ENCODE assay signal across 12 cellular contexts in the genomic region with DNA sequence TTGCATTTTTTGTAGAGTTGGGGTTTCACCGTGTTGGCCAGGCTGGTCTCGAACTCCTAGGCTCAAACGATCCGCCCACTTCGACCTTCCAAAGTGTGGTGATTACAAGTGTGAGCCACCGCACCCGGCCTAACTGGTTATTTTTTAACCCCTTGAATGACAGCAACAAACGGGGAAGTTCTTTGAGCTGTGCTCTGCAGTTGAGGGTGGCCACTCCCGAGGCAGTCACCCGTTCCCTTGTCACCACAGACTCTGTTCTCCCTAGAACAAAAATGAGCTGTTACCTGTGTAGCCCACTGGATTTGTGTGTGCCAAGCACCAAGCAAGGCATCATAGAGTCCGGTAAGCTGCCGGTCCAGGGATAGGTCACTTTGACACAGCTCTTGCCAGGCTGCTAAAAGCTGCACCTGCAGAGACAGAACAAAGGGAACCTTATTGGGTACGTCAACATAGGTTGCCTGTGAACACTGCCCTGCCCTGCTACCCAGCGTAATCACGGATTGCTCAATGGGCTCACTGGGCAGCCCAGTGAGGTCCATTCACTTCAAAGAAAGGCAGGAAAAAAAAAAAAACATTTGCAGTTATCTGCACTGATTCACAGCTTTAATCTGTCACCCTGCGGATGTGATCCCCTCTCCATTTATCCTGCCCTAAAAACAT. TPM values are rescaled to one million over a fixed set of nuclear protein-coding genes. Genes with fewer than 3 reads are reported as not detected.
DNase-seq lines count a peak whose midpoint lies in the region; ATAC-seq and TF ChIP-seq lines count a peak whose summit lies in the region.
"Had no signal": no experiment of that assay in that cellular context is flagged by ENCODE, and none has a peak within 500 bp of the region (broad histone marks: within the 10 kb centered on the region; RNA-seq: fewer than 3 reads in every experiment).

No MANE protein-coding gene starts in this region.

- H3K4me3 ChIP-seq in lower lobe of right lung: no peak overlapping the region
- no peak overlapping the region for H3K4me3 ChIP-seq in vagina
- H3K4me3 ChIP-seq: HAP-1 had no signal

- DNase-seq in NCI-H2196 (lab: John Stamatoyannopoulos, UW; ENCODE audit: unreplicated experiment) (peak; percentile 12), NCI-H2196 treated with DMSO at 0.1 percent for 48 hours (lab: John Stamatoyannopoulos, UW; ENCODE audit: unreplicated experiment) (no peak), T-helper 17 cell (no peak), lower lobe of right lung (peak; percentile 53), vagina (ENCODE audit: extremely low spot score in 2 of 2) (no peak), HFFc6 (no peak)
- no peak for DNase-seq in activated naive CD8-positive, alpha-beta T cell treated with anti-CD3 and anti-CD28 coated beads, Interleukin-2, amount 50 U/mL, for 24 hours

- intact Hi-C loops in lower lobe of right lung (cut with DNase I) (no loop called here), vagina (cut with DNase I) (loop anchor here (5.0 to 10.0 kb wide), 2 partner anchors 136 to 539 kb away; no protein-coding TSS in a partner anchor)

- peaks cover 18% of the 10 kb centered on the region for H3K4me1 ChIP-seq in lower lobe of right lung
- peaks cover 8% of the 10 kb centered on the region for H3K4me1 ChIP-seq in vagina
- H3K4me1 ChIP-seq: Caco-2, HAP-1 had no signal

- no peaks in the 10 kb centered on the region for H3K36me3 Mint-ChIP-seq in T-helper 17 cell (ENCODE audit: low read depth)
- H3K36me3 Mint-ChIP-seq in HFFc6 (ENCODE audit: low read depth): peaks cover 6% of the 10 kb centered on the region; the same call in 1 of the 2 replicates
- peaks cover 21% of the 10 kb centered on the region for H3K36me3 Mint-ChIP-seq in activated naive CD8-positive, alpha-beta T cell treated with anti-CD3 and anti-CD28 coated beads, Interleukin-2, amount 50 U/mL, for 24 hours (ENCODE audit: low read depth)

- TF ChIP-seq CTCF in lower lobe of right lung (IDR thresholded peaks at IDR 0.05) (no peak), vagina (IDR thresholded peaks at IDR 0.05) (no peak), HFFc6 (IDR thresholded peaks at IDR 0.05) (no peak)

- peaks cover 55% of the 10 kb centered on the region for H3K36me3 ChIP-seq in lower lobe of right lung
- peaks cover 0 to 28% of the 10 kb centered on the region in 2 donors for H3K36me3 ChIP-seq in vagina
- H3K36me3 ChIP-seq: HAP-1 had no signal

- H3K4me1 Mint-ChIP-seq in T-helper 17 cell (peaks cover 5% of the 10 kb centered on the region), HFFc6 (ENCODE audit: low read depth) (no peaks in the 10 kb centered on the region)
- no peaks in the 10 kb centered on the region for H3K4me1 Mint-ChIP-seq in activated naive CD8-positive, alpha-beta T cell treated with anti-CD3 and anti-CD28 coated beads, Interleukin-2, amount 50 U/mL, for 24 hours

- H3K9me3 Mint-ChIP-seq in HFFc6: no peaks in the 10 kb centered on the region
- no peaks in the 10 kb centered on the region for H3K9me3 Mint-ChIP-seq in activated naive CD8-positive, alpha-beta T cell treated with anti-CD3 and anti-CD28 coated beads, Interleukin-2, amount 50 U/mL, for 24 hours
- H3K9me3 Mint-ChIP-seq: IgD-negative memory B cell had no signal

- H3K27me3 Mint-ChIP-seq in T-helper 17 cell (no peaks in the 10 kb centered on the region), HFFc6 (ENCODE audit: insufficient read depth) (no peaks in the 10 kb centered on the region)
- no peaks in the 10 kb centered on the region for H3K27me3 Mint-ChIP-seq in activated naive CD8-positive, alpha-beta T cell treated with anti-CD3 and anti-CD28 coated beads, Interleukin-2, amount 50 U/mL, for 24 hours
- H3K27me3 Mint-ChIP-seq: IgD-negative memory B cell had no signal

- H3K27ac ChIP-seq in lower lobe of right lung (no peak overlapping the region), vagina (peak overlapping the region; percentile 58)
- H3K27ac ChIP-seq: C4-2B had no signal

- no peak for ATAC-seq in T-helper 17 cell
- ATAC-seq in lower lobe of right lung: peak; percentile 4 to 63
- no peak for ATAC-seq in activated naive CD8-positive, alpha-beta T cell treated with anti-CD3 and anti-CD28 coated beads, Interleukin-2, amount 50 U/mL, for 24 hours
- no peak for ATAC-seq in HG03108 (IDR thresholded peaks at IDR 0.05; ENCODE audit: unreplicated experiment)

- H3K27me3 ChIP-seq in lower lobe of right lung (ENCODE audit: low read depth): no peaks in the 10 kb centered on the region
- H3K27me3 ChIP-seq in vagina: no peaks in the 10 kb centered on the region

- H3K27ac Mint-ChIP-seq in T-helper 17 cell (no peak overlapping the region), HFFc6 (no peak overlapping the region)
- no peak overlapping the region for H3K27ac Mint-ChIP-seq in activated naive CD8-positive, alpha-beta T cell treated with anti-CD3 and anti-CD28 coated beads, Interleukin-2, amount 50 U/mL, for 24 hours

- H3K9me3 ChIP-seq in T-helper 17 cell (ENCODE audit: control insufficient read depth, low read length, poor library complexity, severe bottlenecking) (no peaks in the 10 kb centered on the region), lower lobe of right lung (no peaks in the 10 kb centered on the region), vagina (no peaks in the 10 kb centered on the region)
- H3K9me3 ChIP-seq: Caco-2, HAP-1 had no signal

- TF ChIP-seq POLR2A in vagina (IDR thresholded peaks at IDR 0.05): no peak

- H3K4me3 Mint-ChIP-seq in T-helper 17 cell (peak overlapping the region; percentile 52), HFFc6 (no peak overlapping the region)
- no peak overlapping the region for H3K4me3 Mint-ChIP-seq in activated naive CD8-positive, alpha-beta T cell treated with anti-CD3 and anti-CD28 coated beads, Interleukin-2, amount 50 U/mL, for 24 hours
- H3K4me3 Mint-ChIP-seq: IgD-negative memory B cell had no signal

RNA-seq across cellular contexts. Expression of a gene that starts 19.6 kb away (rescaled TPM):
- total RNA-seq in T-helper 17 cell (10 to 100 TPM; 16.9 to 17.1 TPM), lower lobe of right lung (21.3 TPM), vagina (21.4 TPM)
- total RNA-seq in HFFc6 (2021; fragmentation: NEBNext Ultra II Directional; extraction: Animal tissue kit (Norgen Biotek cat#: 25700)): 10 to 100 TPM; 17.7 to 21.2 (median 19.7) TPM

Comparison
In these comparisons a context has a peak if more than half of its experiments do, and no peak if none do; other contexts are left out.
1. DNase-seq: peak in NCI-H2196 (single experiment) and lower lobe of right lung (single experiment); none in NCI-H2196 treated with DMSO at 0.1 percent for 48 hours (single experiment), T-helper 17 cell (0 of 3), vagina (0 of 2), HFFc6 (single experiment) and activated naive CD8-positive, alpha-beta T cell treated with anti-CD3 and anti-CD28 coated beads, Interleukin-2, amount 50 U/mL, for 24 hours (single experiment).
2. ATAC-seq: peak in lower lobe of right lung (2 of 2); none in T-helper 17 cell (single experiment), activated naive CD8-positive, alpha-beta T cell treated with anti-CD3 and anti-CD28 coated beads, Interleukin-2, amount 50 U/mL, for 24 hours (single experiment) and HG03108 (single experiment).